25 cellular contexts compared by ENCODE assay signal in the genomic region with DNA sequence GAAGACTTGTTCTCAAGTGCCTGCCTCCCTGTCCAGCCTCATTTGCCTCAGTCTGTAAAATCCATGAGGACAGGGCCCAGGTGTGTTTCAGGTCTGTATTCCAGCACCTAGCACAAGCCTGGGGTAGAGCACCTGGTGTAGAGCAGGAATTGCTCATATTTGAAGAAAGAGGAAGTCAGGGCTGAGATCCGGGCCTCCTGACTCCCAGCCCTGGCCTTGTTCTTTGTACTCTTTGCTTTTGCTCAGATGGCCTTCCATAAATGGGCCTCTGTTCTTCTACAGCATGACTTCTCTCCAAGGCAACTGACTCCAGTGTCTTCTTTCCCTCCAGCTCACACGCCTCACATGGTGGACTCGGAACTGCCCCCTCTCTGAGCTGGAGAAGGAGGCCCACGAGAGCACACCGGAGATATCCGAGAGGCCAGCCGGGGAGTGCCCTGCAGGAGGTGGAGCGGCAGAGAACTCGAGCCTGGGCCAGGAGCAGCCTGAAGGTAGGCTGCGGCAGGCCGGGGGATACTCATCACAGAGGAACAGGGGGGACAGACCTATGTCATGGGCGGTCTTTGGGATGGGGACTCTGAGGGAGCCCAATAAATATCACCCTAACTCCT. TPM values are rescaled to one million over a fixed set of nuclear protein-coding genes. Genes with fewer than 3 reads are reported as not detected.
DNase-seq lines count a peak whose midpoint lies in the region; ATAC-seq lines count a peak whose summit lies in the region.
"Had no signal": no experiment of that assay in that cellular context is flagged by ENCODE, and none has a peak within 500 bp of the region (broad histone marks: within the 10 kb centered on the region; RNA-seq: fewer than 3 reads in every experiment).

No MANE protein-coding gene starts in this region.

- POLR2A ChIA-PET in naive thymus-derived CD4-positive, alpha-beta T cell (lab: Charles Lee), result no interaction called here

- peak in 1 of 2 donors; percentile 35 for ATAC-seq in naive B cell (ENCODE audit: low read depth in 2 of 2)
- no peak for ATAC-seq in naive thymus-derived CD4-positive, alpha-beta T cell

- peak overlapping the region in 5 of 8 donors; percentile 4 to 89 (median 27) for H3K4me3 Mint-ChIP-seq in naive B cell
- no peak overlapping the region for H3K4me3 Mint-ChIP-seq in naive thymus-derived CD4-positive, alpha-beta T cell

- peak overlapping the region in 5 of 6 donors; percentile 14 to 84 (median 51) for H3K27ac Mint-ChIP-seq in naive B cell
- H3K27ac Mint-ChIP-seq in naive thymus-derived CD4-positive, alpha-beta T cell, result no peak overlapping the region

- no peak overlapping the region for H3K4me3 ChIP-seq in naive thymus-derived CD4-positive, alpha-beta T cell (ENCODE audit: low read length)
- H3K4me3 ChIP-seq: GM23248, MG63 had no signal

- no peaks in the 10 kb centered on the region for H3K9me3 ChIP-seq in naive thymus-derived CD4-positive, alpha-beta T cell (ENCODE audit: control insufficient read depth in 2 of 3, low read length in 3 of 3)
- H3K9me3 ChIP-seq: MG63 had no signal

- intact Hi-C loops in naive thymus-derived CD4-positive, alpha-beta T cell (cut with micrococcal nuclease), result no loop called here

- no peaks in the 10 kb centered on the region for H3K27me3 ChIP-seq in naive thymus-derived CD4-positive, alpha-beta T cell (ENCODE audit: control insufficient read depth in 2 of 2, insufficient read depth in 2 of 2, low read length in 2 of 2)
- H3K27me3 ChIP-seq: MG63 had no signal

- H3K36me3 ChIP-seq in naive thymus-derived CD4-positive, alpha-beta T cell (ENCODE audit: control insufficient read depth in 2 of 3, insufficient read depth in 3 of 3, low read length in 3 of 3), result no peaks in the 10 kb centered on the region
- H3K36me3 ChIP-seq: MG63 had no signal

- H3K4me1 ChIP-seq in naive thymus-derived CD4-positive, alpha-beta T cell (ENCODE audit: control insufficient read depth in 2 of 2, insufficient read depth in 2 of 2, low read length in 2 of 2), result no peaks in the 10 kb centered on the region

- no peak overlapping the region for H3K27ac ChIP-seq in naive thymus-derived CD4-positive, alpha-beta T cell (ENCODE audit: low read depth, low read length)
- H3K27ac ChIP-seq: C4-2B, GM23248, HL-60 had no signal

- H3K27me3 Mint-ChIP-seq in naive B cell, result no peaks in the 10 kb centered on the region
- peaks cover 0 to 7% (median 0%) of the 10 kb centered on the region in 5 donors for H3K27me3 Mint-ChIP-seq in naive thymus-derived CD4-positive, alpha-beta T cell

- DNase-seq in COLO829 (ENCODE audit: low spot score) (peak; percentile 35), OCI-M1 (lab: John Stamatoyannopoulos, UW) (peak; percentile 1), foreskin melanocyte (peak; percentile 87), naive B cell (no peak), germinal center (ENCODE audit: low spot score) (no peak), NCI-H510A treated with DMSO at 0.1 percent for 48 hours (lab: John Stamatoyannopoulos, UW) (no peak), SK-N-DZ (ENCODE audit: low spot score) (no peak)
- no peak for DNase-seq in naive thymus-derived CD4-positive, alpha-beta T cell
- DNase-seq: COR-L47, GF-D8, GM23248, HCEC 1CT, IMR-90, Karpas-422, MG63, NCI-H1105 treated with DMSO at 0.1 percent for 48 hours, NCI-H1694, NCI-H510A, NCI-H82, RPMI8226, SHP77 treated with DMSO at 0.1 percent for 48 hours had no signal

- peaks cover 31 to 62% (median 43%) of the 10 kb centered on the region in 3 donors for H3K4me1 Mint-ChIP-seq in naive B cell
- peaks cover 0 to 7% (median 4%) of the 10 kb centered on the region in 7 donors for H3K4me1 Mint-ChIP-seq in naive thymus-derived CD4-positive, alpha-beta T cell

- no peaks in the 10 kb centered on the region for H3K36me3 Mint-ChIP-seq in naive B cell
- H3K36me3 Mint-ChIP-seq in naive thymus-derived CD4-positive, alpha-beta T cell, result no peaks in the 10 kb centered on the region

- peaks cover 0 to 2% (median 0%) of the 10 kb centered on the region in 7 donors for H3K9me3 Mint-ChIP-seq in naive B cell
- no peaks in the 10 kb centered on the region for H3K9me3 Mint-ChIP-seq in naive thymus-derived CD4-positive, alpha-beta T cell

- CTCF ChIA-PET in naive thymus-derived CD4-positive, alpha-beta T cell (lab: Charles Lee), result no interaction called here

RNA-seq across cellular contexts. Expression of a gene that starts 19.7 kb away (rescaled TPM):
- 1 to 10 TPM in 2 of 6 donors, under 1 TPM in 2, not detected in 2; 0.77 to 1.5 (median 1.0) TPM for polyA plus RNA-seq in naive B cell (ENCODE audit: low read depth in 6 of 6)
- total RNA-seq in naive thymus-derived CD4-positive, alpha-beta T cell, result not detected
- not detected for polyA plus RNA-seq in naive thymus-derived CD4-positive, alpha-beta T cell
- 0.03 and 0.21 TPM in 2 replicates for polyA plus RNA-seq in SK-N-DZ (2014; cell fraction: cytosol; rRNA removed)
- 0.67 and 0.94 TPM in 2 replicates for polyA plus RNA-seq in SK-N-DZ (2014; cell fraction: nucleus; rRNA removed)
- total RNA-seq: Daoy, GM23248, HT1080, IMR-90 had no signal
- polyA plus RNA-seq: GM23248, IMR-90 had no signal

Comparison
In these comparisons a context has a peak if more than half of its experiments do, and no peak if none do; other contexts are left out.
1. DNase-seq: peak in COLO829 (single experiment), OCI-M1 (single experiment) and foreskin melanocyte (single experiment); none in naive B cell (single experiment), germinal center (single experiment), naive thymus-derived CD4-positive, alpha-beta T cell (0 of 9), NCI-H510A treated with DMSO at 0.1 percent for 48 hours (single experiment) and SK-N-DZ (single experiment).
2. H3K27ac Mint-ChIP-seq: peak in naive B cell (5 of 6); none in naive thymus-derived CD4-positive, alpha-beta T cell (0 of 9).
3. H3K4me3 Mint-ChIP-seq: peak in naive B cell (5 of 8); none in naive thymus-derived CD4-positive, alpha-beta T cell (0 of 10).